In genomic region chr4:20253272-20253798, GRCh38 we compare ENCODE assay signal across 11 cellular contexts. TPM values are rescaled to one million over a fixed set of nuclear protein-coding genes. Genes with fewer than 3 reads are reported as not detected.
A peak's percentile ranks its signal among the peaks of the same experiment; 100 is the strongest.
DNase-seq lines count a peak whose midpoint lies in the region; ATAC-seq, FAIRE-seq and TF ChIP-seq lines count a peak whose summit lies in the region.
"Had no signal": no experiment of that assay in that cellular context is flagged by ENCODE, and none has a peak within 500 bp of the region (broad histone marks: within the 10 kb centered on the region; RNA-seq: fewer than 3 reads in every experiment).

No MANE protein-coding gene starts in this region.

- peaks cover 13 to 18% of the 10 kb centered on the region in 2 donors for H3K27me3 ChIP-seq in small intestine (ENCODE audit: control insufficient read depth in 2 of 2, insufficient read depth in 2 of 2, low read length in 2 of 2)

- H3K4me1 Mint-ChIP-seq in glutamatergic neuron (ENCODE audit: low read depth, unreplicated experiment) (peaks cover 4% of the 10 kb centered on the region), progenitor cell of endocrine pancreas (ENCODE audit: low read depth) (peaks cover 28% of the 10 kb centered on the region)

- no peaks in the 10 kb centered on the region for H3K4me1 ChIP-seq in small intestine (ENCODE audit: control insufficient read depth in 2 of 2, insufficient read depth in 1 of 2, low read depth in 1 of 2, low read length in 1 of 2)

- H3K36me3 Mint-ChIP-seq in glutamatergic neuron (ENCODE audit: unreplicated experiment) (no peaks in the 10 kb centered on the region), progenitor cell of endocrine pancreas (ENCODE audit: insufficient read depth) (no peaks in the 10 kb centered on the region)

- no peak overlapping the region for H3K27ac ChIP-seq in small intestine (ENCODE audit: low read depth in 1 of 2, low read length in 1 of 2)

- ATAC-seq in GM18867 (IDR thresholded peaks at IDR 0.05; ENCODE audit: unreplicated experiment), result no peak
- ATAC-seq in HG03097 (IDR thresholded peaks at IDR 0.05; ENCODE audit: low FRiP score, unreplicated experiment), result no peak
- no peak for ATAC-seq in HG03139 (IDR thresholded peaks at IDR 0.05; ENCODE audit: unreplicated experiment)

- H3K9me3 ChIP-seq in small intestine (ENCODE audit: control insufficient read depth, low read depth), result no peaks in the 10 kb centered on the region

- H3K27me3 Mint-ChIP-seq in glutamatergic neuron (ENCODE audit: unreplicated experiment) (peaks cover 22% of the 10 kb centered on the region), progenitor cell of endocrine pancreas (peaks cover 67% of the 10 kb centered on the region)

- H3K4me3 ChIP-seq in small intestine (ENCODE audit: low read depth in 1 of 2, low read length in 2 of 2), result peak overlapping the region in 1 of 2 donors; percentile 56

- H3K27ac Mint-ChIP-seq in glutamatergic neuron (ENCODE audit: unreplicated experiment) (no peak overlapping the region), progenitor cell of endocrine pancreas (peak overlapping the region; percentile 41)

- peaks cover 10% of the 10 kb centered on the region for H3K9me3 Mint-ChIP-seq in glutamatergic neuron (ENCODE audit: unreplicated experiment)
- no peaks in the 10 kb centered on the region for H3K9me3 Mint-ChIP-seq in progenitor cell of endocrine pancreas (ENCODE audit: low read depth)

- TF ChIP-seq CTCF in glutamatergic neuron (IDR thresholded peaks at IDR 0.05; ENCODE audit: partially characterized antibody, unreplicated experiment) (no peak), progenitor cell of endocrine pancreas (IDR thresholded peaks at IDR 0.05; ENCODE audit: unreplicated experiment) (no peak)

- H3K4me3 Mint-ChIP-seq in glutamatergic neuron (ENCODE audit: unreplicated experiment), result peak overlapping the region; percentile 99
- peak overlapping the region; percentile 89 for H3K4me3 Mint-ChIP-seq in progenitor cell of endocrine pancreas (ENCODE audit: low read depth)

- WGBS in small intestine, 3 donors, result 1 to 7% (median 3%) methylated on average over 27 of the region's 27 CpGs

- no peak for FAIRE-seq in small intestine (lab: Jason Lieb, UNC)
- FAIRE-seq: G401.6 had no signal

- peak; percentile 20 for DNase-seq in EH (ENCODE audit: low read depth)
- peak; percentile 23 for DNase-seq in SK-N-DZ (ENCODE audit: low spot score)
- no peak for DNase-seq in glutamatergic neuron
- no peak for DNase-seq in progenitor cell of endocrine pancreas (ENCODE audit: low spot score, unreplicated experiment)
- DNase-seq in small intestine, result no peak
- DNase-seq: cerebellar nuclear complex had no signal

- no peaks in the 10 kb centered on the region for H3K36me3 ChIP-seq in small intestine (ENCODE audit: control insufficient read depth in 2 of 2, insufficient read depth in 2 of 2, low read length in 2 of 2)

RNA-seq across cellular contexts. Expression of gene SLIT2, which starts 1.6 kb away (rescaled TPM):
- polyA plus RNA-seq in SK-N-DZ (2014; cell fraction: cytosol; rRNA removed), result 10.2 and 10.8 TPM in 2 replicates
- polyA plus RNA-seq in SK-N-DZ (2014; cell fraction: nucleus; rRNA removed), result 9.5 and 10.2 TPM in 2 replicates
- total RNA-seq in glutamatergic neuron (ENCODE audit: unreplicated experiment) (21.6 TPM), progenitor cell of endocrine pancreas (11.6 and 13.1 TPM in 2 replicates)
- 1 to 10 TPM in 1 of 3 donors, under 1 TPM in 2; 0.22 to 1.7 (median 0.27) TPM for polyA plus RNA-seq in small intestine
- total RNA-seq: T-helper 2 cell treated with Interferon-gamma antibody and Interleukin-4, amounts not matched to agents 100 ng/mL and 5 ng/mL, for 36 hours had no signal

Comparison
In these comparisons a context has a peak if more than half of its experiments do, and no peak if none do; other contexts are left out.
1. DNase-seq: peak in EH (single experiment) and SK-N-DZ (single experiment); none in glutamatergic neuron (single experiment), progenitor cell of endocrine pancreas (single experiment) and small intestine (single experiment).